25 cellular contexts compared by ENCODE assay signal in the genomic region with DNA sequence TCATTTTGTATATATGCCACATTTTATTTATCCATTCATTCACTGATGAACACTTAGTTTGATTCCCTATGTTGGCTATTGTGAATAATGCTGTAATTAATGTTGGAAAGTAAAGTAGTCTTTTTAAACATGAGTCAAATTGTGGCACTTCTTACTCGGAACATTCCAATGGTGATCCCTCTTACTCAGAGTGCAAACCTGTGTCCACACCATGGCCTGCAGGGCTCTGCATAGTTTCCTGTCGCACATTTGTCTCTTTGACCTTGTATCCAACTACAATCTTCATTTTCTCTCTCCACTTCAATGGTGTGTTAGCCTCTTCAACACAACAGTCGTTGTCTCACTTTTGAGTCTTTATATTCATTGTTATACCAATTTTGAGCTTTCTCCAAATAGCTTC.
"Had no signal": no experiment of that assay in that cellular context is flagged by ENCODE, and none has a peak within 500 bp of the region (broad histone marks: within the 10 kb centered on the region; RNA-seq: fewer than 3 reads in every experiment).

No MANE protein-coding gene starts in this region.

- ATAC-seq: activated CD8-positive, alpha-beta T cell treated with anti-CD3 and anti-CD28 coated beads for 36 hours; heart left ventricle; left colon; mucosa of descending colon; pancreas; psoas muscle; right cardiac atrium had no signal

- H3K4me3 Mint-ChIP-seq: activated CD4-positive, alpha-beta T cell treated with anti-CD3 and anti-CD28 coated beads, Interleukin-2, amount 10 ng/mL, durations not matched to agents 7 days and 5 days; activated CD8-positive, alpha-beta T cell treated with anti-CD3 and anti-CD28 coated beads for 36 hours; activated naive CD4-positive, alpha-beta T cell treated with anti-CD3 and anti-CD28 coated beads, Interleukin-2, amount 50 U/mL, for 24 hours; central memory CD8-positive, alpha-beta T cell; nephron progenitor cell; stimulated activated naive CD8-positive, alpha-beta T cell treated with anti-CD3 and anti-CD28 coated beads, Interleukin-15, Interleukin-2, amounts not matched to agents 100 ng/mL and 50 ng/mL, for 24 hours; T-helper 2 cell treated with Interferon-gamma antibody and Interleukin-4, amounts not matched to agents 5 μg/mL and 100 μg/mL, for 36 hours had no signal

- H3K27me3 ChIP-seq: brain microvascular endothelial cell, esophagus squamous epithelium, heart left ventricle, pancreas, tibial nerve had no signal

- H3K9me3 Mint-ChIP-seq: activated CD4-positive, alpha-beta T cell treated with anti-CD3 and anti-CD28 coated beads, Interleukin-2, amount 10 ng/mL, durations not matched to agents 7 days and 5 days; nephron progenitor cell; T-helper 2 cell treated with Interferon-gamma antibody and Interleukin-4, amounts not matched to agents 5 μg/mL and 100 μg/mL, for 36 hours had no signal

- H3K27ac Mint-ChIP-seq: activated CD4-positive, alpha-beta T cell treated with anti-CD3 and anti-CD28 coated beads, Interleukin-2, amount 10 ng/mL, durations not matched to agents 7 days and 5 days; activated CD8-positive, alpha-beta T cell treated with anti-CD3 and anti-CD28 coated beads for 36 hours; activated naive CD4-positive, alpha-beta T cell treated with anti-CD3 and anti-CD28 coated beads, Interleukin-2, amount 50 U/mL, for 24 hours; nephron progenitor cell; stimulated activated naive CD8-positive, alpha-beta T cell treated with anti-CD3 and anti-CD28 coated beads, Interleukin-15, Interleukin-2, amounts not matched to agents 100 ng/mL and 50 ng/mL, for 24 hours; T-helper 2 cell treated with Interferon-gamma antibody and Interleukin-4, amounts not matched to agents 5 μg/mL and 100 μg/mL, for 36 hours had no signal

- H3K27me3 Mint-ChIP-seq: activated CD4-positive, alpha-beta T cell treated with anti-CD3 and anti-CD28 coated beads, Interleukin-2, amount 10 ng/mL, durations not matched to agents 7 days and 5 days; activated CD8-positive, alpha-beta T cell treated with anti-CD3 and anti-CD28 coated beads for 36 hours; central memory CD8-positive, alpha-beta T cell; stimulated activated naive CD8-positive, alpha-beta T cell treated with anti-CD3 and anti-CD28 coated beads, Interleukin-15, Interleukin-2, amounts not matched to agents 100 ng/mL and 50 ng/mL, for 24 hours had no signal

- H3K4me3 ChIP-seq: coronary artery, esophagus squamous epithelium, heart left ventricle, mucosa of descending colon, pancreas, psoas muscle, tibial nerve had no signal

- H3K4me1 ChIP-seq: esophagus squamous epithelium, heart left ventricle, pancreas, psoas muscle, tibial nerve had no signal

- DNase-seq: activated CD4-positive, alpha-beta T cell treated with anti-CD3 and anti-CD28 coated beads, Interleukin-2, amount 10 ng/mL, durations not matched to agents 7 days and 5 days; activated CD4-positive, CD25-positive, alpha-beta regulatory T cell treated with anti-CD3 and anti-CD28 coated beads, Interleukin-2, amount 50 U/mL, for 72 hours; activated CD8-positive, alpha-beta T cell treated with anti-CD3 and anti-CD28 coated beads for 36 hours; activated gamma-delta T cell treated with Interleukin-2 at 50 U/mL for 16 hours; activated T-cell treated with anti-CD3 and anti-CD28 coated beads, Interleukin-2, amount 50 U/mL, for 1 hour; aorta; brain microvascular endothelial cell; esophagus squamous epithelium; heart left ventricle; islet precursor cell; left colon; mesendoderm; mucosa of descending colon; nephron progenitor cell; pancreas; psoas muscle; right cardiac atrium; stimulated activated CD4-positive, alpha-beta T cell treated with anti-CD3 and anti-CD28 coated beads, Interleukin-12 subunit alpha, Interleukin-12 subunit beta, amount 100 ng/mL, for 4 hours; WERI-Rb-1 had no signal

- H3K4me1 Mint-ChIP-seq: activated CD4-positive, alpha-beta T cell treated with anti-CD3 and anti-CD28 coated beads, Interleukin-2, amount 10 ng/mL, durations not matched to agents 7 days and 5 days; activated naive CD4-positive, alpha-beta T cell treated with anti-CD3 and anti-CD28 coated beads, Interleukin-2, amount 50 U/mL, for 24 hours; central memory CD8-positive, alpha-beta T cell; nephron progenitor cell had no signal

- H3K27ac ChIP-seq: brain microvascular endothelial cell, coronary artery, esophagus squamous epithelium, heart left ventricle, pancreas, psoas muscle, tibial nerve, WERI-Rb-1 had no signal
